ENCODE assay signal across 1 cellular context in the genomic region with DNA sequence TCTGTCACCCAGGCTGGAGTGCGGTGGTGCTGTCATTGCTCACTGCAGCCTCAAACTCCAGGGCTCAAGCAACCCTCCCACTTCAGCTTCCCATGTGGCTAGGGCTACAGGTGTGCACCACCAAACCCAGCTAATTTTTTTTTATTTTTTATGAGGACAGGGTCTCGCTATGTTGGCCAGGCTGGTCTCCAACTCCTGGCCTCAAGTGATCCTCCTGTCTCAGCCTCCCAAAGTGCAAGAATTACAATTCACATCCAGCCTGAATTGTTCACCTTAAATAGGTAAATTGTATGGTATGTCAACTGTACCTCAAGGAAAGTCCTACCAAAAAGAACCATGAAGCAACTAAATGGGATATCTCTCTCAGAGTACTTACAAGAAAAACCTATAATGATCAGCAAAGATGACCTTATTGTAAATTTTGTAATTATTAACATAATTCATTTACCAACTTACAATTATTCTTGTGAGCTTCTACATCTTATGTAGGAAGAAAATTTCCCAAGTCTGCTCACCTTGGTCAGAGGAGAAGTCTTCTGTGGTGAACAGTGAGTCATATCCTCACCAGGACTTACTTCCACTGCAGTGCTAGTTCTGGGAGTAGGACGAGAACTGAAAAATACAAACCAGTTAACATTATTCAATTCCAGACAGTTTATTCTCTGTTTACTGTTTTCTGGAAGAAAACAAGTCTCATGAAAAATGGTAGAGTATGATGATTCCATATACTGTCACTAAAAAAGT.
TF ChIP-seq lines count a peak whose summit lies in the region.

No MANE protein-coding gene starts in this region.

TF ChIP-seq in GM12878, 131 proteins besides CTCF, POLR2A, EP300 and RAD21:
- no peak for TF ChIP-seq CUX1 (IDR thresholded peaks at IDR 0.05; ENCODE audit: insufficient replicate concordance, low read depth, low read length)
- 0 out of 2 replicates have a peak, but pooled peaks have one; percentile 15 for TF ChIP-seq JUNB (IDR thresholded peaks at IDR 0.05)
- peak; percentile 62 for TF ChIP-seq RUNX3 (IDR thresholded peaks at IDR 0.05; ENCODE audit: low read length)
